In the genomic region with DNA sequence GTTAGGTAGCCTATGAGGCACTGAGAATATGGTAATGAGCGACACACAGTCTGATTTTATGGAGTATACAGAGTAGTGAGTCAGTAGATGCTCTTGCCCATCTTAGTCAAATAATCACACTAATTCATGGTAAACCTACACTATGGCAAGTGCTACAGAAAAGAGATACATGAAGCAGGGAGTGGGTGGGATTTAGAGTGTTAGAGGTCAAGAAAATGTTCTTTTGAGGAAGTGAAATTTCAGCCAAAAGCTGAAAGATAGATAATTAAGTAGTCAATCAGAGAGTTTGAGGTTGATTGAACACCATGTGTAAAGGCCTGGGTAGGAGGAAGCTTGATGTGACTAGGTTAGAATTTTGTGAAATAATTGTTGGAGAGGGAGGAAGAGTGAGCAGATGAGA, we compare ENCODE assay signal across 10 cellular contexts. TPM values are rescaled to one million over a fixed set of nuclear protein-coding genes. Genes with fewer than 3 reads are reported as not detected.
A peak's percentile ranks its signal among the peaks of the same experiment; 100 is the strongest.
DNase-seq lines count a peak whose midpoint lies in the region; ATAC-seq, FAIRE-seq and TF ChIP-seq lines count a peak whose summit lies in the region.
"Had no signal": no experiment of that assay in that cellular context is flagged by ENCODE, and none has a peak within 500 bp of the region (broad histone marks: within the 10 kb centered on the region; RNA-seq: fewer than 3 reads in every experiment).

No MANE protein-coding gene starts in this region.

- TF ChIP-seq CTCF in CD4-positive, alpha-beta T cell (IDR thresholded peaks at IDR 0.05) = no peak

- no peak overlapping the region for H3K4me3 Mint-ChIP-seq in CD4-positive, alpha-beta T cell

- peaks cover 45% of the 10 kb centered on the region for H3K4me1 Mint-ChIP-seq in CD4-positive, alpha-beta T cell (ENCODE audit: low read depth)

- no peaks in the 10 kb centered on the region for H3K27me3 ChIP-seq in CD4-positive, alpha-beta T cell (ENCODE audit: control insufficient read depth, insufficient read depth, low read length)
- no peaks in the 10 kb centered on the region for H3K27me3 ChIP-seq in MG63

- intact Hi-C loops in CD4-positive, alpha-beta T cell (cut with DNase I, micrococcal nuclease) = no loop called here

- H3K27ac Mint-ChIP-seq in CD4-positive, alpha-beta T cell = peak overlapping the region; percentile 41

- H3K4me3 ChIP-seq in MG63 = no peak overlapping the region

- H3K36me3 Mint-ChIP-seq in CD4-positive, alpha-beta T cell (ENCODE audit: low read depth) = peaks cover 94% of the 10 kb centered on the region

- peak; percentile 88 for FAIRE-seq in GM19239 (lab: Jason Lieb, UNC)

- H3K27ac ChIP-seq in CD4-positive, alpha-beta T cell (ENCODE audit: low read depth, low read length) = no peak overlapping the region
- H3K27ac ChIP-seq: C4-2B had no signal

- H3K9me3 Mint-ChIP-seq in CD4-positive, alpha-beta T cell = no peaks in the 10 kb centered on the region

- DNase-seq in CD4-positive, alpha-beta T cell = no peak
- DNase-seq in GM19239 (ENCODE audit: insufficient read length, low spot score) = peak; percentile 42
- DNase-seq in NAMALWA (ENCODE audit: low spot score) = peak; percentile 42
- no peak for DNase-seq in ureter (ENCODE audit: low spot score)
- DNase-seq in MG63 = no peak
- no peak for DNase-seq in NCI-H446 treated with DMSO at 0.1 percent for 48 hours (lab: John Stamatoyannopoulos, UW)
- DNase-seq in C1 segment of cervical spinal cord (lab: John Stamatoyannopoulos, UW) = no peak
- DNase-seq: activated CD4-positive, CD25-positive, alpha-beta regulatory T cell had no signal

- no peaks in the 10 kb centered on the region for H3K9me3 ChIP-seq in CD4-positive, alpha-beta T cell (ENCODE audit: control insufficient read depth, low read length)
- H3K9me3 ChIP-seq in MG63 = no peaks in the 10 kb centered on the region

- CTCF ChIA-PET in CD4-positive, alpha-beta T cell (lab: Charles Lee) = interaction anchor here (1.0 to 1.4 kb wide), 5 partner anchors 9 to 276 kb away, joined by 3 to 5 read pairs (median 3); no protein-coding TSS in a partner anchor

- POLR2A ChIA-PET in CD4-positive, alpha-beta T cell (lab: Charles Lee) = interaction anchor here (0.8 to 1.6 kb wide), 5 partner anchors 13 to 31 kb away, joined by 3 to 8 read pairs (median 3); partner anchors contain the start of gene MDM4

- no peak for ATAC-seq in CD4-positive, alpha-beta T cell (ENCODE audit: poor library complexity)
- ATAC-seq in HG02885 (IDR thresholded peaks at IDR 0.05; ENCODE audit: poor library complexity, unreplicated experiment) = peak; percentile 87

- H3K36me3 ChIP-seq in MG63 = peaks cover 90% of the 10 kb centered on the region

- H3K27me3 Mint-ChIP-seq in CD4-positive, alpha-beta T cell = no peaks in the 10 kb centered on the region

RNA-seq across cellular contexts. Expression of gene MDM4, which starts 14.7 kb away (rescaled TPM):
- 100 to 1,000 TPM; 260 to 266 TPM for total RNA-seq in CD4-positive, alpha-beta T cell
- 145 TPM for total RNA-seq in ureter
- total RNA-seq in MG63 (2014; rRNA removed; shearing (Covaris generic); ENCODE audit: low replicate concordance) = 6.6 and 7.2 TPM in 2 replicates

RNA-seq across cellular contexts. Expression of gene PIK3C2B, which starts 36.3 kb away (rescaled TPM):
- total RNA-seq in CD4-positive, alpha-beta T cell = 10 to 100 TPM; 25.5 to 27.1 TPM
- total RNA-seq in ureter = 146 TPM
- total RNA-seq in MG63 (2014; rRNA removed; shearing (Covaris generic); ENCODE audit: low replicate concordance) = 2.8 and 3.4 TPM in 2 replicates

Comparison
In these comparisons a context has a peak if more than half of its experiments do, and no peak if none do; other contexts are left out.
1. DNase-seq: peak in GM19239 (single experiment) and NAMALWA (single experiment); none in CD4-positive, alpha-beta T cell (0 of 10), ureter (single experiment), MG63 (single experiment), NCI-H446 treated with DMSO at 0.1 percent for 48 hours (single experiment) and C1 segment of cervical spinal cord (0 of 14).
2. RNA of gene MDM4, which starts 14.7 kb away (total RNA-seq): 260 to 266 TPM in CD4-positive, alpha-beta T cell and 145 TPM in ureter (single experiment); 6.6 to 7.2 TPM in MG63; every median in the first group is over 10 times any median in the second.